Comparison of ENCODE assay signal across 1 cellular context in the genomic region with DNA sequence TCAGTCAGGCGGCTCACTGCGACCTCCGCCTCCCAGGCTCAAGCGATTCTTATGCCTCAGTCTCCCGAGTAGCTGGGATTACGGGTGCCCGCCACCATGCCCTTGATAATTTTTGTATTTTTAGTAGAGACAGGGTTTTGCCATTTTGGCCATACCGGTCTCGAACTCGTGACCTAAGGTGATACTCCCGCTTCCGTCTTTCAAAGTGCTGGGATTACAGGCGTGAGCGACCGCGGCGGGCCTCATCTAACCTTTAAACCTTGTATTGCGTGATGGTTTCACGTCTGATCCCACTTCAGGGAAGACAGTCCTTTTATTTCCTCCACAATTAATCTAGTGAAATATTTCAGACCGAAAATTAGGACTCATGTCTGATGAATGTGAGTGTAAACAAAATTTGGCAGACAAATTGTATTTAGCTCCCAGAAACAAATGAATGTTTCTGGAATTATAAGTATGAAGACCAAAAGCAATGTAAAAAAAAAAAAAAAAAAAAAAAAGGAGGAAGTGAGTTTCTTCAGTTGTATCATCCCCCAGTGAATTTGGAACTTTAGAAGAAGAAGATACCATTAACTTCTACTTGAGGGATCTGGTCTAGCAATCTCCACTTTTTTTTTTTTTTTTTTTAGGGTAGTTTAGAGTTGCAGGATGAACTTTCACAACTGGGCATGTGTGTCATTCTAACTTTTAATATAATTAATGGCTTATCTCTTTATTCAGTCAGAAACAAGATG.
TF ChIP-seq lines count a peak whose summit lies in the region.

No MANE protein-coding gene starts in this region.

TF ChIP-seq in GM23338, 12 proteins besides CTCF, POLR2A, EP300 and RAD21 (continued from another document):
- TF ChIP-seq, protein P1, sequence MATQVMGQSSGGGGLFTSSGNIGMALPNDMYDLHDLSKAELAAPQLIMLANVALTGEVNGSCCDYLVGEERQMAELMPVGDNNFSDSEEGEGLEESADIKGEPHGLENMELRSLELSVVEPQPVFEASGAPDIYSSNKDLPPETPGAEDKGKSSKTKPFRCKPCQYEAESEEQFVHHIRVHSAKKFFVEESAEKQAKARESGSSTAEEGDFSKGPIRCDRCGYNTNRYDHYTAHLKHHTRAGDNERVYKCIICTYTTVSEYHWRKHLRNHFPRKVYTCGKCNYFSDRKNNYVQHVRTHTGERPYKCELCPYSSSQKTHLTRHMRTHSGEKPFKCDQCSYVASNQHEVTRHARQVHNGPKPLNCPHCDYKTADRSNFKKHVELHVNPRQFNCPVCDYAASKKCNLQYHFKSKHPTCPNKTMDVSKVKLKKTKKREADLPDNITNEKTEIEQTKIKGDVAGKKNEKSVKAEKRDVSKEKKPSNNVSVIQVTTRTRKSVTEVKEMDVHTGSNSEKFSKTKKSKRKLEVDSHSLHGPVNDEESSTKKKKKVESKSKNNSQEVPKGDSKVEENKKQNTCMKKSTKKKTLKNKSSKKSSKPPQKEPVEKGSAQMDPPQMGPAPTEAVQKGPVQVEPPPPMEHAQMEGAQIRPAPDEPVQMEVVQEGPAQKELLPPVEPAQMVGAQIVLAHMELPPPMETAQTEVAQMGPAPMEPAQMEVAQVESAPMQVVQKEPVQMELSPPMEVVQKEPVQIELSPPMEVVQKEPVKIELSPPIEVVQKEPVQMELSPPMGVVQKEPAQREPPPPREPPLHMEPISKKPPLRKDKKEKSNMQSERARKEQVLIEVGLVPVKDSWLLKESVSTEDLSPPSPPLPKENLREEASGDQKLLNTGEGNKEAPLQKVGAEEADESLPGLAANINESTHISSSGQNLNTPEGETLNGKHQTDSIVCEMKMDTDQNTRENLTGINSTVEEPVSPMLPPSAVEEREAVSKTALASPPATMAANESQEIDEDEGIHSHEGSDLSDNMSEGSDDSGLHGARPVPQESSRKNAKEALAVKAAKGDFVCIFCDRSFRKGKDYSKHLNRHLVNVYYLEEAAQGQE (IDR thresholded peaks at IDR 0.05; ENCODE audit: unreplicated experiment): no peak
- TF ChIP-seq ZNF114 (CRISPR knock-in tag; IDR thresholded peaks at IDR 0.05): no peak
TF ChIP-seq in GM23338: peak in this region for 0.
